8 cellular contexts compared by ENCODE assay signal in genomic region chr17:43720311-43721060, GRCh38. TPM values are rescaled to one million over a fixed set of nuclear protein-coding genes. Genes with fewer than 3 reads are reported as not detected.
DNase-seq lines count a peak whose midpoint lies in the region; ATAC-seq and TF ChIP-seq lines count a peak whose summit lies in the region.

No MANE protein-coding gene starts in this region.

- peaks cover 0 to 9% of the 10 kb centered on the region in 2 donors for H3K4me1 ChIP-seq in right atrium auricular region
- no peaks in the 10 kb centered on the region for H3K4me1 ChIP-seq in prostate gland (replicated peaks)
- H3K4me1 ChIP-seq in upper lobe of left lung = peaks cover 3 to 7% (median 5%) of the 10 kb centered on the region in 4 donors

- H3K9me3 ChIP-seq in right atrium auricular region (no peaks in the 10 kb centered on the region), prostate gland (no peaks in the 10 kb centered on the region), upper lobe of left lung (no peaks in the 10 kb centered on the region)

- H3K27me3 ChIP-seq in right atrium auricular region = no peaks in the 10 kb centered on the region
- H3K27me3 ChIP-seq in prostate gland (replicated peaks; ENCODE audit: insufficient read depth) = no peaks in the 10 kb centered on the region
- H3K27me3 ChIP-seq in upper lobe of left lung = no peaks in the 10 kb centered on the region

- H3K36me3 ChIP-seq in right atrium auricular region = no peaks in the 10 kb centered on the region
- no peaks in the 10 kb centered on the region for H3K36me3 ChIP-seq in prostate gland
- H3K36me3 ChIP-seq in upper lobe of left lung = no peaks in the 10 kb centered on the region

- no peak for TF ChIP-seq CTCF in right atrium auricular region (IDR thresholded peaks at IDR 0.05)
- TF ChIP-seq CTCF in prostate gland (IDR thresholded peaks at IDR 0.05) = no peak
- TF ChIP-seq CTCF in upper lobe of left lung (IDR thresholded peaks at IDR 0.05) = no peak

- no peak for TF ChIP-seq EP300 in upper lobe of left lung (IDR thresholded peaks at IDR 0.05)

- peak; percentile 77 for ATAC-seq in GM18511 (IDR thresholded peaks at IDR 0.05; ENCODE audit: unreplicated experiment)
- ATAC-seq in HG03432 (IDR thresholded peaks at IDR 0.05; ENCODE audit: unreplicated experiment) = peak; percentile 74
- ATAC-seq in upper lobe of left lung (ENCODE audit: low FRiP score in 2 of 2) = peak; percentile 85 to 97
- ATAC-seq in HG03095 (IDR thresholded peaks at IDR 0.05; ENCODE audit: unreplicated experiment) = no peak

- 1% methylated on average over 62 of the region's 64 CpGs for WGBS in prostate gland
- WGBS in upper lobe of left lung, 2 donors = 0 to 2% methylated on average over 34 of the region's 64 CpGs

- DNase-seq in T-helper 1 cell (peak; percentile 48 to 83 (median 61)), right atrium auricular region (ENCODE audit: low spot score) (peak; percentile 78), prostate gland (ENCODE audit: low spot score) (peak; percentile 57), upper lobe of left lung (peak; percentile 82 to 95)

- H3K27ac ChIP-seq in angular gyrus (ENCODE audit: low read depth, low read length) = peak overlapping the region; percentile 92
- H3K27ac ChIP-seq in right atrium auricular region = peak overlapping the region; percentile 94 to 99
- H3K27ac ChIP-seq in prostate gland = peak overlapping the region; percentile 87 to 95
- peak overlapping the region; percentile 93 to 98 (median 97) for H3K27ac ChIP-seq in upper lobe of left lung

- intact Hi-C loops in prostate gland (cut with DNase I) = no loop called here

- TF ChIP-seq POLR2A in prostate gland (IDR thresholded peaks at IDR 0.05) (peak; percentile 51), upper lobe of left lung (IDR thresholded peaks at IDR 0.05) (peak; percentile 13 to 89 (median 58))

- peak overlapping the region; percentile 80 to 88 for H3K4me3 ChIP-seq in right atrium auricular region
- H3K4me3 ChIP-seq in prostate gland = peak overlapping the region; percentile 52 to 70
- H3K4me3 ChIP-seq in upper lobe of left lung = peak overlapping the region; percentile 58 to 91 (median 68)

RNA-seq across cellular contexts. Expression of gene SOST, which starts 38.1 kb away (rescaled TPM):
- not detected for total RNA-seq in right atrium auricular region
- under 1 TPM in 1 of 2 donors, not detected in 1; 0.18 TPM for total RNA-seq in prostate gland
- not detected for total RNA-seq in upper lobe of left lung

RNA-seq across cellular contexts. Expression of gene DUSP3, which starts 58.3 kb away (rescaled TPM):
- total RNA-seq in right atrium auricular region = 100 to 1,000 TPM; 151 to 175 TPM
- 10 to 100 TPM; 62.4 to 78.9 TPM for total RNA-seq in prostate gland
- 100 to 1,000 TPM in 3 of 6 donors, 10 to 100 TPM in 3; 58.7 to 122 (median 101) TPM for total RNA-seq in upper lobe of left lung

RNA-seq across cellular contexts. Expression of gene MEOX1, which starts 58.8 kb away (rescaled TPM):
- 10 to 100 TPM in 1 of 2 donors, 1 to 10 TPM in 1; 3.9 to 13.8 TPM for total RNA-seq in right atrium auricular region
- 1 to 10 TPM; 3.4 to 6.1 TPM for total RNA-seq in prostate gland
- total RNA-seq in upper lobe of left lung = 1 to 10 TPM in 2 of 6 donors, under 1 TPM in 1, not detected in 3; 0.98 to 3.0 (median 1.6) TPM

RNA-seq across cellular contexts. Expression of gene CFAP97D1, which starts 59.7 kb away (rescaled TPM):
- total RNA-seq in right atrium auricular region = not detected
- total RNA-seq in prostate gland = 1 to 10 TPM in 1 of 2 donors, not detected in 1; 1.1 TPM
- total RNA-seq in upper lobe of left lung = under 1 TPM in 1 of 6 donors, not detected in 5; 0.17 TPM
